Comparison of ENCODE assay signal across 8 cellular contexts in genomic region chr21:42593007-42593814, GRCh38.
A peak's percentile ranks its signal among the peaks of the same experiment; 100 is the strongest.
DNase-seq lines count a peak whose midpoint lies in the region; ATAC-seq, FAIRE-seq and TF ChIP-seq lines count a peak whose summit lies in the region.

No MANE protein-coding gene starts in this region.

- peak overlapping the region; percentile 43 for H3K9ac ChIP-seq in mucosa of stomach (ENCODE audit: low read length)

- H3K4me1 ChIP-seq in mucosa of stomach (ENCODE audit: control insufficient read depth, insufficient read depth, low read length), result peaks cover 11% of the 10 kb centered on the region

- no peak for DNase-seq in AG09319 (ENCODE audit: extremely low read depth, low read depth)
- peak; percentile 87 for DNase-seq in H54 (ENCODE audit: insufficient read length, low spot score)
- peak; percentile 86 for DNase-seq in NCI-H82 (lab: John Stamatoyannopoulos, UW)
- DNase-seq in activated CD8-positive, alpha-beta memory T cell treated with anti-CD3 and anti-CD28 coated beads for 4 hours (ENCODE audit: low read depth in 2 of 2), result peak; percentile 30 to 38
- peak; percentile 93 for DNase-seq in epidermal melanocyte (ENCODE audit: insufficient read length, low spot score)
- peak; percentile 79 for DNase-seq in stimulated activated CD8-positive, alpha-beta memory T cell treated with anti-CD3 and anti-CD28 coated beads, Interleukin-4, amount 100 ng/mL, for 48 hours

- TF ChIP-seq POLR2A in H54 (IDR thresholded peaks at IDR 0.05; ENCODE audit: low read depth, low read length), result no peak

- no peak overlapping the region for H3K4me3 ChIP-seq in mucosa of stomach (ENCODE audit: low read length)

- no peaks in the 10 kb centered on the region for H3K9me3 ChIP-seq in mucosa of stomach (ENCODE audit: control insufficient read depth, low read length)

- no peaks in the 10 kb centered on the region for H3K36me3 ChIP-seq in mucosa of stomach (ENCODE audit: control insufficient read depth, insufficient read depth, low read length)

- H3K27me3 ChIP-seq in mucosa of stomach (ENCODE audit: control insufficient read depth, insufficient read depth, low read length), result peaks cover 5% of the 10 kb centered on the region

- FAIRE-seq in H54 (lab: Jason Lieb, UNC), result no peak

- peak; percentile 74 for TF ChIP-seq CTCF in AG09319 (IDR thresholded peaks at IDR 0.05; ENCODE audit: low read depth, low read length)

- no peak for ATAC-seq in GM18519 (IDR thresholded peaks at IDR 0.05; ENCODE audit: low FRiP score, unreplicated experiment)
